Comparison of ENCODE assay signal across 18 cellular contexts in the genomic region with DNA sequence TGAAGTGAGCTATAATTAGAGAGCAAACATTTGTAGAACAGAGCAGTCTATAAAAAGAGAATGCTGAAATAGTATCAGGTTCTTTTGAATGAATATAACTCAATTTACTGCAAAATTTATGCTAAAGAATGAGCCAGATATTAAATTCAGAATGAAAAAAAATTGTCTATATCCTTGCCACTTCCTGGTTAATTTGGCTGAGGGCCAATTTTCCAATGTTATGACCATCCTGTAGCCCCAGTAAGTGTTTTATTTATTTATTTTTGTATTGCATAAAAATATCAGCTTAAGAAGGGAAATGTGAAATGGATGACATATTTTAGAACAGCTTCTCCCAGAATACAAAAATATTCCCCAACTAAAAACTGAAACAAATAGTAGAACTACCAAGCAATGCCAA.
"Had no signal": no experiment of that assay in that cellular context is flagged by ENCODE, and none has a peak within 500 bp of the region (broad histone marks: within the 10 kb centered on the region; RNA-seq: fewer than 3 reads in every experiment).

No MANE protein-coding gene starts in this region.

- DNase-seq: activated CD4-positive, alpha-beta memory T cell treated with anti-CD3 and anti-CD28 coated beads for 36 hours; activated CD8-positive, alpha-beta memory T cell treated with anti-CD3 and anti-CD28 coated beads, Interleukin-2, amount 10 ng/mL, durations not matched to agents 7 days and 5 days; activated naive CD4-positive, alpha-beta T cell treated with anti-CD3 and anti-CD28 coated beads for 36 hours; activated T-cell treated with anti-CD3 and anti-CD28 coated beads, Interleukin-2, amount 50 U/mL, for 1 hour; dorsolateral prefrontal cortex; hippocampal formation; kidney; left ventricle myocardium inferior; naive B cell; ovary; stimulated activated naive CD8-positive, alpha-beta T cell treated with anti-CD3 and anti-CD28 coated beads, Interleukin-15, amount 100 ng/mL, for 72 hours; testis; upper lobe of right lung had no signal

- H3K9me3 ChIP-seq: ovary, testis, upper lobe of right lung had no signal

- H3K4me1 ChIP-seq: ascending aorta, left ventricle myocardium inferior, testis, upper lobe of right lung had no signal

- H3K27ac ChIP-seq: ascending aorta, left ventricle myocardium inferior, ovary, testis, upper lobe of right lung, VCaP had no signal

- H3K36me3 ChIP-seq: ascending aorta, left ventricle myocardium inferior, ovary, upper lobe of right lung had no signal

- H3K4me3 ChIP-seq: ascending aorta, dorsolateral prefrontal cortex, left ventricle myocardium inferior, ovary, testis, upper lobe of right lung had no signal

- ATAC-seq: activated CD8-positive, alpha-beta memory T cell treated with anti-CD3 and anti-CD28 coated beads, Interleukin-2, amount 10 ng/mL, durations not matched to agents 7 days and 5 days; esophagus mucosa; sciatic nerve; stimulated activated naive CD8-positive, alpha-beta T cell treated with anti-CD3 and anti-CD28 coated beads, Interleukin-15, amount 100 ng/mL, for 72 hours; upper lobe of right lung had no signal

- FAIRE-seq: bronchial epithelial cell, kidney had no signal

- H3K27me3 ChIP-seq: ascending aorta, dorsolateral prefrontal cortex, ovary, testis, upper lobe of right lung had no signal
